In the genomic region with DNA sequence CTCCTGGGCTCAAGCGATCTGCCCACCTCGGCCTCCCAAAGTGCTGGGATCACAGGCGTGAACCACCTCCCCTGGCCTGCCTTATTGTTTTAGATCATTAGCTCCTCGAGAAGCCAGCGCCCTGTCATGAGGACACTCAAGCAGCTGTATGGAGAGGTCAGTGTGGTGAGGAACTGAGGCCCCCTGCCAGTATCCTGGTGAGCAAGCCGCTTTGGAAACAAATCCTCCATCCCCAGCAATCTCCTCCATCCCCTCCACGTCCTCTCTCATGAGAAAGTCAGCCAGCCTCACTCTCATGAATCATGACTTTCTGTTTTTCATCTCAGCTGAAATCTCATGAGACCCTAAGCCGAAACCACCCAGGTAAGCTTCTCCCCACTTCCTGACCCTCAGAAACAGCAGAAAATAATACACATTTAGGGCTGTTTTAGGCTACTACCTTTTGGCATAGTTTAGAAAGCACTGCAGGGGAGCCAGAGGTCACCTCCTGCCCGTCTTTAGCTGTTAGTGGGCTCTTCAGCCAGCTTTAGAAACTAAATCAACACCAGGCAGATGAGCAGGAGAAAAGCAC, we compare ENCODE assay signal across 25 cellular contexts.
"Had no signal": no experiment of that assay in that cellular context is flagged by ENCODE, and none has a peak within 500 bp of the region (broad histone marks: within the 10 kb centered on the region; RNA-seq: fewer than 3 reads in every experiment).

No MANE protein-coding gene starts in this region.

- H3K9me3 Mint-ChIP-seq: activated naive CD4-positive, alpha-beta T cell treated with anti-CD3 and anti-CD28 coated beads, Interleukin-2, amount 50 U/mL, for 24 hours had no signal

- H3K36me3 Mint-ChIP-seq: activated naive CD4-positive, alpha-beta T cell treated with anti-CD3 and anti-CD28 coated beads, Interleukin-2, amount 50 U/mL, for 24 hours; mesothelial cell of epicardium had no signal

- H3K27me3 ChIP-seq: adrenal gland, colonic mucosa, vagina had no signal

- H3K4me1 Mint-ChIP-seq: activated naive CD4-positive, alpha-beta T cell treated with anti-CD3 and anti-CD28 coated beads, Interleukin-2, amount 50 U/mL, for 24 hours; mesothelial cell of epicardium; nephron had no signal

- DNase-seq: activated CD4-positive, alpha-beta T cell treated with anti-CD3 and anti-CD28 coated beads, Interleukin-2, amount 50 U/mL, for 1 hour; activated CD8-positive, alpha-beta memory T cell treated with anti-CD3 and anti-CD28 coated beads for 24 hours; activated CD8-positive, alpha-beta memory T cell treated with anti-CD3 and anti-CD28 coated beads, Interleukin-2, amount 50 U/mL, for 48 hours; activated effector memory CD4-positive, alpha-beta T cell treated with anti-CD3 and anti-CD28 coated beads, Interleukin-2, amount 50 U/mL, for 16 hours; activated T-cell treated with anti-CD3 and anti-CD28 coated beads, Interleukin-2, amount 50 U/mL, for 48 hours; adrenal gland; central memory CD4-positive, alpha-beta T cell; colonic mucosa; erythroblast; foreskin melanocyte; kidney; nucleus accumbens; retina; stimulated activated CD4-positive, alpha-beta T cell treated with anti-CD3 and anti-CD28 coated beads, Interleukin-2, amount 100 ng/mL, for 24 hours; stimulated activated naive CD8-positive, alpha-beta T cell treated with anti-CD3 and anti-CD28 coated beads, Interleukin-15, Interleukin-2, amounts not matched to agents 100 U/mL and 50 U/mL, for 24 hours; substantia nigra; T1000; tibial artery had no signal

- H3K4me3 ChIP-seq: adrenal gland, colonic mucosa, lung, tibial artery, vagina had no signal

- H3K36me3 ChIP-seq: adrenal gland, colonic mucosa, tibial artery, vagina had no signal

- H3K4me1 ChIP-seq: adrenal gland, colonic mucosa, tibial artery, vagina had no signal

- H3K27ac Mint-ChIP-seq: activated naive CD4-positive, alpha-beta T cell treated with anti-CD3 and anti-CD28 coated beads, Interleukin-2, amount 50 U/mL, for 24 hours; mesothelial cell of epicardium; nephron had no signal

- H3K9me3 ChIP-seq: colonic mucosa had no signal

- H3K27ac ChIP-seq: adrenal gland, colonic mucosa, tibial artery, vagina had no signal

- H3K4me3 Mint-ChIP-seq: activated naive CD4-positive, alpha-beta T cell treated with anti-CD3 and anti-CD28 coated beads, Interleukin-2, amount 50 U/mL, for 24 hours; mesothelial cell of epicardium; nephron had no signal

- ATAC-seq: activated CD4-positive, CD25-positive, alpha-beta regulatory T cell treated with anti-CD3 and anti-CD28 coated beads, Interleukin-2, amount 50 U/mL, for 24 hours; left lobe of liver; stimulated activated naive CD8-positive, alpha-beta T cell treated with anti-CD3 and anti-CD28 coated beads, Interleukin-15, Interleukin-2, amounts not matched to agents 100 U/mL and 50 U/mL, for 24 hours had no signal
